In genomic region chr1:119373465-119373864, GRCh38 we compare ENCODE assay signal across 12 cellular contexts. TPM values are rescaled to one million over a fixed set of nuclear protein-coding genes. Genes with fewer than 3 reads are reported as not detected.
DNase-seq lines count a peak whose midpoint lies in the region; ATAC-seq and TF ChIP-seq lines count a peak whose summit lies in the region.
"Had no signal": no experiment of that assay in that cellular context is flagged by ENCODE, and none has a peak within 500 bp of the region (broad histone marks: within the 10 kb centered on the region; RNA-seq: fewer than 3 reads in every experiment).

No MANE protein-coding gene starts in this region.

- peaks cover 19 to 20% of the 10 kb centered on the region in 2 donors for H3K4me1 ChIP-seq in adrenal gland (replicated peaks in 1 of 2)

- intact Hi-C loops in adrenal gland (cut with DNase I), result no loop called here

- H3K27ac ChIP-seq in adrenal gland, result peak overlapping the region in 4 of 5 donors; percentile 34 to 72 (median 64)

- H3K36me3 ChIP-seq in adrenal gland (replicated peaks in 1 of 2), result no peaks in the 10 kb centered on the region
- H3K36me3 ChIP-seq: Peyer's patch had no signal

- H3K4me3 ChIP-seq in adrenal gland, result peak overlapping the region in 1 of 4 donors; percentile 22
- H3K4me3 ChIP-seq: Peyer's patch had no signal

- WGBS in adrenal gland, 4 donors, result 26 to 43% (median 35%) methylated on average over 2 of the region's 2 CpGs

- TF ChIP-seq POLR2A in adrenal gland (IDR thresholded peaks at IDR 0.05), result no peak

- ATAC-seq in HG03432 (IDR thresholded peaks at IDR 0.05; ENCODE audit: unreplicated experiment) (peak; percentile 50), omental fat pad (ENCODE audit: low FRiP score) (peak; percentile 63), HG03045 (IDR thresholded peaks at IDR 0.05; ENCODE audit: unreplicated experiment) (no peak)

- H3K9me3 ChIP-seq in adrenal gland (replicated peaks in 1 of 3), result no peaks in the 10 kb centered on the region
- H3K9me3 ChIP-seq: Peyer's patch had no signal

- DNase-seq in activated CD4-positive, alpha-beta T cell treated with anti-CD3 and anti-CD28 coated beads for 48 hours, result peak; percentile 3
- no peak for DNase-seq in activated CD4-positive, alpha-beta T cell treated with anti-CD3 and anti-CD28 coated beads for 1 hour
- no peak for DNase-seq in adrenal gland
- no peak for DNase-seq in omental fat pad (ENCODE audit: low spot score)
- DNase-seq in anterior cingulate cortex (lab: John Stamatoyannopoulos, UW), result no peak
- DNase-seq in GM19238 (ENCODE audit: insufficient read length, low spot score), result no peak
- DNase-seq: NCI-H2171 treated with DMSO at 0.1 percent for 48 hours; Peyer's patch; stimulated activated CD4-positive, alpha-beta T cell treated with anti-CD3 and anti-CD28 coated beads, Interleukin-2, amount 100 ng/mL, for 24 hours had no signal

- TF ChIP-seq CTCF in adrenal gland (IDR thresholded peaks at IDR 0.05) (no peak), omental fat pad (IDR thresholded peaks at IDR 0.05) (no peak)

- H3K27me3 ChIP-seq in adrenal gland, result no peaks in the 10 kb centered on the region
- H3K27me3 ChIP-seq: Peyer's patch had no signal

RNA-seq across cellular contexts. Expression of gene HAO2, which starts 4.9 kb away (rescaled TPM):
- total RNA-seq in adrenal gland (1 to 10 TPM in 1 of 8 donors, under 1 TPM in 3, not detected in 4; 0.26 to 1.7 (median 0.78) TPM), omental fat pad (not detected)
- 1 to 10 TPM in 2 of 3 donors, under 1 TPM in 1; 0.80 to 4.8 (median 1.8) TPM for polyA plus RNA-seq in adrenal gland
- total RNA-seq: activated T-helper 1 cell treated with anti-CD3 and anti-CD28 coated beads, Interleukin-12 subunit alpha, Interleukin-12 subunit beta, Interleukin-2, Interleukin-4 antibody, amounts not matched to agents 30 ng/mL and 10 ng/mL and 1 ng/mL, durations not matched to agents 14 hours and 24 hours and 36 hours had no signal

RNA-seq across cellular contexts. Expression of gene HSD3B2, which starts 41.5 kb away (rescaled TPM):
- total RNA-seq in adrenal gland, result 1,000 to 10,000 TPM; 1,375 to 5,962 (median 2,281) TPM
- polyA plus RNA-seq in adrenal gland, result over 10,000 TPM in 1 of 3 donors, 100 to 1,000 TPM in 2; 141 to 14,693 (median 845) TPM
- total RNA-seq in omental fat pad, result under 1 TPM in 1 of 4 donors, not detected in 3; 0.63 TPM
- total RNA-seq: activated T-helper 1 cell treated with anti-CD3 and anti-CD28 coated beads, Interleukin-12 subunit alpha, Interleukin-12 subunit beta, Interleukin-2, Interleukin-4 antibody, amounts not matched to agents 30 ng/mL and 10 ng/mL and 1 ng/mL, durations not matched to agents 14 hours and 24 hours and 36 hours had no signal

Comparison
In these comparisons a context has a peak if more than half of its experiments do, and no peak if none do; other contexts are left out.
1. RNA of gene HSD3B2, which starts 41.5 kb away (total RNA-seq): 1,375 to 5,962 TPM in adrenal gland; 0.63 TPM in omental fat pad; every median in the first group is over 100 times any median in the second.